Comparison of ENCODE assay signal across 2 cellular contexts in the genomic region with DNA sequence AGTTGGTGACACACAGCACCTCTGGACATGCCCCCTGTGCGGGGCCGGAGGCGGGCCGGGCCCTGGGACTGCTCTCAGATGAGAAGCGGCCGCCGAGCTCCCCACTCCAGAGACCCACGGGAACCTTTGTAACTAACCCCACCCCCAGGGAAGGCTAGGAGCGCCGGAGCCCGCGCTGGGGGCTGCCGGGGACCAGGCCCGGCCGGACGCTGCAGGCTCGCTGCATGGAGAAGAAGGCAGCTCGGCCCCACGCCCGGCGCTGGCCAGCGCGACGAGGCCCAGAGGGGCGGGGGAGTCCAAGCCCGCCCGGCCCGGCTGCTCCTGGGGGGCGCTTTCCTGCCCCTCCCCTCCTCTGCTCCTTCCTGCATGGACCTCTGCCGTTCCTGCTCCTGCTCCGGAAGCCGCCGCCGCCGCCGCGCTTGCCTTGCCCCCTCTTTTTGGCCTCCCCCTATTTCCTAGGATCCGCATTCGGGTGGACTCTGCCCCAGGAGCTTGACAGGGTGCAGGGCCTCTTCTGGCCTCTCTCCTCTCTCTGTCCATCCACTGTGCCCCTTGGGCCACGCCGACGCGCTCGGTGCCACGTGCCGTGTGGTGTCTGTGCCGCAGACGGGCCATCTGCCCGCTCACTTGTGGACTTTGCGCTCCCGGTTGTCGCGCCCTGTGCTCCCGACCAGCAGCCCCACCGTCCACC.
TF ChIP-seq lines count a peak whose summit lies in the region.

No MANE protein-coding gene starts in this region.

TF ChIP-seq in SK-N-SH, 30 proteins besides CTCF, POLR2A, EP300 and RAD21 (continued from another document):
- TF ChIP-seq, protein P1, sequence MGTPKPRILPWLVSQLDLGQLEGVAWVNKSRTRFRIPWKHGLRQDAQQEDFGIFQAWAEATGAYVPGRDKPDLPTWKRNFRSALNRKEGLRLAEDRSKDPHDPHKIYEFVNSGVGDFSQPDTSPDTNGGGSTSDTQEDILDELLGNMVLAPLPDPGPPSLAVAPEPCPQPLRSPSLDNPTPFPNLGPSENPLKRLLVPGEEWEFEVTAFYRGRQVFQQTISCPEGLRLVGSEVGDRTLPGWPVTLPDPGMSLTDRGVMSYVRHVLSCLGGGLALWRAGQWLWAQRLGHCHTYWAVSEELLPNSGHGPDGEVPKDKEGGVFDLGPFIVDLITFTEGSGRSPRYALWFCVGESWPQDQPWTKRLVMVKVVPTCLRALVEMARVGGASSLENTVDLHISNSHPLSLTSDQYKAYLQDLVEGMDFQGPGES (IDR thresholded peaks at IDR 0.05; ENCODE audit: low read depth, low read length): no peak
- TF ChIP-seq MEF2A (IDR thresholded peaks at IDR 0.05; ENCODE audit: borderline replicate concordance, low read depth) (no peak), FOXJ3 (CRISPR knock-in tag; IDR thresholded peaks at IDR 0.05) (no peak), NFIC (IDR thresholded peaks at IDR 0.05; ENCODE audit: borderline replicate concordance) (no peak), CHD2 (IDR thresholded peaks at IDR 0.05; ENCODE audit: low read length, partially characterized antibody) (no peak)
- TF ChIP-seq, protein P2, sequence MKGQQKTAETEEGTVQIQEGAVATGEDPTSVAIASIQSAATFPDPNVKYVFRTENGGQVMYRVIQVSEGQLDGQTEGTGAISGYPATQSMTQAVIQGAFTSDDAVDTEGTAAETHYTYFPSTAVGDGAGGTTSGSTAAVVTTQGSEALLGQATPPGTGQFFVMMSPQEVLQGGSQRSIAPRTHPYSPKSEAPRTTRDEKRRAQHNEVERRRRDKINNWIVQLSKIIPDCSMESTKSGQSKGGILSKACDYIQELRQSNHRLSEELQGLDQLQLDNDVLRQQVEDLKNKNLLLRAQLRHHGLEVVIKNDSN (IDR thresholded peaks at IDR 0.05; ENCODE audit: borderline replicate concordance, low read depth): no peak
- TF ChIP-seq, protein P3, sequence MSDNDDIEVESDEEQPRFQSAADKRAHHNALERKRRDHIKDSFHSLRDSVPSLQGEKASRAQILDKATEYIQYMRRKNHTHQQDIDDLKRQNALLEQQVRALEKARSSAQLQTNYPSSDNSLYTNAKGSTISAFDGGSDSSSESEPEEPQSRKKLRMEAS (IDR thresholded peaks at IDR 0.05; ENCODE audit: low read depth): no peak

TF ChIP-seq in K562, 482 proteins besides CTCF, POLR2A, EP300 and RAD21 (continued from another document):
- TF ChIP-seq HDAC2 (IDR thresholded peaks at IDR 0.05) (no peak), POLR2G (IDR thresholded peaks at IDR 0.05; ENCODE audit: low read depth, low read length) (peak; percentile 63), CHD4 (IDR thresholded peaks at IDR 0.05; ENCODE audit: insufficient read depth, insufficient replicate concordance, low read depth, low read length, poor library complexity, severe bottlenecking) (no peak), IRF2 (CRISPR knock-in tag; IDR thresholded peaks at IDR 0.05) (0 out of 2 replicates have a peak, but pooled peaks have one; percentile 18), RBBP5 (IDR thresholded peaks at IDR 0.05; ENCODE audit: borderline replicate concordance, insufficient read depth, low read length, poor library complexity, severe bottlenecking) (no peak), RBM22 (IDR thresholded peaks at IDR 0.05; ENCODE audit: low read depth, low read length, poor library complexity, severe bottlenecking) (peak; percentile 12), ZNF695 (CRISPR knock-in tag; IDR thresholded peaks at IDR 0.05) (no peak), NBN (IDR thresholded peaks at IDR 0.05; ENCODE audit: low read depth) (no peak), PHF20 (IDR thresholded peaks at IDR 0.05; ENCODE audit: partially characterized antibody) (no peak), CC2D1A (IDR thresholded peaks at IDR 0.05) (no peak), TCF7L2 (IDR thresholded peaks at IDR 0.05; ENCODE audit: low read depth, low read length) (no peak), KDM1A (IDR thresholded peaks at IDR 0.05) (no peak)
- TF ChIP-seq, protein P4, sequence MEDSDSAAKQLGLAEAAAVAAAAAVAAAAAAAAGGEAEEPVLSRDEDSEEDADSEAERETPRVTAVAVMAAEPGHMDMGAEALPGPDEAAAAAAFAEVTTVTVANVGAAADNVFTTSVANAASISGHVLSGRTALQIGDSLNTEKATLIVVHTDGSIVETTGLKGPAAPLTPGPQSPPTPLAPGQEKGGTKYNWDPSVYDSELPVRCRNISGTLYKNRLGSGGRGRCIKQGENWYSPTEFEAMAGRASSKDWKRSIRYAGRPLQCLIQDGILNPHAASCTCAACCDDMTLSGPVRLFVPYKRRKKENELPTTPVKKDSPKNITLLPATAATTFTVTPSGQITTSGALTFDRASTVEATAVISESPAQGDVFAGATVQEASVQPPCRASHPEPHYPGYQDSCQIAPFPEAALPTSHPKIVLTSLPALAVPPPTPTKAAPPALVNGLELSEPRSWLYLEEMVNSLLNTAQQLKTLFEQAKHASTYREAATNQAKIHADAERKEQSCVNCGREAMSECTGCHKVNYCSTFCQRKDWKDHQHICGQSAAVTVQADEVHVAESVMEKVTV (CRISPR knock-in tag; IDR thresholded peaks at IDR 0.05): no peak
- TF ChIP-seq, protein P5, sequence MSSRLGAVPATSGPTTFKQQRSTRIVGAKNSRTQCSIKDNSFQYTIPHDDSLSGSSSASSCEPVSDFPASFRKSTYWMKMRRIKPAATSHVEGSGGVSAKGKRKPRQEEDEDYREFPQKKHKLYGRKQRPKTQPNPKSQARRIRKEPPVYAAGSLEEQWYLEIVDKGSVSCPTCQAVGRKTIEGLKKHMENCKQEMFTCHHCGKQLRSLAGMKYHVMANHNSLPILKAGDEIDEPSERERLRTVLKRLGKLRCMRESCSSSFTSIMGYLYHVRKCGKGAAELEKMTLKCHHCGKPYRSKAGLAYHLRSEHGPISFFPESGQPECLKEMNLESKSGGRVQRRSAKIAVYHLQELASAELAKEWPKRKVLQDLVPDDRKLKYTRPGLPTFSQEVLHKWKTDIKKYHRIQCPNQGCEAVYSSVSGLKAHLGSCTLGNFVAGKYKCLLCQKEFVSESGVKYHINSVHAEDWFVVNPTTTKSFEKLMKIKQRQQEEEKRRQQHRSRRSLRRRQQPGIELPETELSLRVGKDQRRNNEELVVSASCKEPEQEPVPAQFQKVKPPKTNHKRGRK (tag; IDR thresholded peaks at IDR 0.05): no peak
